ENCODE assay signal across 8 cellular contexts in genomic region chr15:63348392-63348791, GRCh38. TPM values are rescaled to one million over a fixed set of nuclear protein-coding genes. Genes with fewer than 3 reads are reported as not detected.
DNase-seq lines count a peak whose midpoint lies in the region; ATAC-seq and TF ChIP-seq lines count a peak whose summit lies in the region.

No MANE protein-coding gene starts in this region.

- no peaks in the 10 kb centered on the region for H3K4me1 Mint-ChIP-seq in natural killer cell

- peak; percentile 73 for ATAC-seq in esophagus mucosa
- ATAC-seq in GM21367 (IDR thresholded peaks at IDR 0.05; ENCODE audit: unreplicated experiment), result no peak
- no peak for ATAC-seq in natural killer cell

- H3K4me3 Mint-ChIP-seq in natural killer cell, result no peak overlapping the region

- H3K9me3 Mint-ChIP-seq in natural killer cell, result no peaks in the 10 kb centered on the region

- TF ChIP-seq CTCF in natural killer cell (IDR thresholded peaks at IDR 0.05), result no peak

- no peaks in the 10 kb centered on the region for H3K36me3 Mint-ChIP-seq in natural killer cell

- peaks cover 2 to 10% of the 10 kb centered on the region in 2 donors for H3K27me3 Mint-ChIP-seq in natural killer cell (ENCODE audit: low read depth in 2 of 2)

- DNase-seq in DMS53 (lab: John Stamatoyannopoulos, UW) (peak; percentile 84), NOMO-1 (lab: John Stamatoyannopoulos, UW; ENCODE audit: unreplicated experiment in 2 of 2) (peak; percentile 17 to 21), occipital lobe (lab: John Stamatoyannopoulos, UW) (peak; percentile 59), natural killer cell (no peak)
- DNase-seq in NK-92 treated with Interleukin-12 subunit alpha and Interleukin-12 subunit beta, amount 100 ng/mL, for 24 hours (lab: John Stamatoyannopoulos, UW), result no peak
- DNase-seq in stimulated activated naive CD4-positive, alpha-beta T cell treated with Interleukin-2 at 50 U/mL for 16 hours (lab: John Stamatoyannopoulos, UW), result no peak

- H3K27ac Mint-ChIP-seq in natural killer cell, result no peak overlapping the region

- intact Hi-C loops in natural killer cell (cut with micrococcal nuclease), result no loop called here

RNA-seq across cellular contexts. Expression of gene CA12, which starts 33.3 kb away (rescaled TPM):
- total RNA-seq in esophagus mucosa (138 TPM), occipital lobe (8.7 TPM), natural killer cell (not detected)

Comparison
In these comparisons a context has a peak if more than half of its experiments do, and no peak if none do; other contexts are left out.
1. DNase-seq: peak in DMS53 (single experiment), NOMO-1 (2 of 2) and occipital lobe (single experiment); none in NK-92 treated with Interleukin-12 subunit alpha and Interleukin-12 subunit beta, amount 100 ng/mL, for 24 hours (single experiment), natural killer cell (single experiment) and stimulated activated naive CD4-positive, alpha-beta T cell treated with Interleukin-2 at 50 U/mL for 16 hours (single experiment).
2. RNA of gene CA12, which starts 33.3 kb away (total RNA-seq): 138 TPM in esophagus mucosa (single experiment); 8.7 TPM in occipital lobe (single experiment) and not detected in natural killer cell; every median in the first group is over 10 times any median in the second.